12 cellular contexts compared by ENCODE assay signal in the genomic region with DNA sequence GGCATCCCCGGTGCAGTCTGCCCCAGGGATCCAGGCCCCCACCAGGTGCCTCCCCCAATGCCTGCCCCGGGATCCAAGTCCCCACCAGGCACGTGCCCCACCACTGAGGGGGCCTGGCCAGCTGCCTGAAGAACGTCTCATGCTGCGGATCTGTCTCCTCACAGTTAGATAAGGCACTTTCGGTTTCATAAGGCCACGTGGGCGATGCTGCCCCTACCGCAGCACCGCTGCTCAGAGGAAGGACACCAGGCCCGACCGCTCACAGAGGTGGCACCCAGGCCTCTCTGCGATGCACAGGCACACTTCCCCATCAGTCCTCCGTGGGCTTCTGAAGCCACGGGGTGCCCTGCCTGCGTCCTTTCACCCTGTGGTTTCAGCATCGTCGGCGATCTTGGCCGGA.
DNase-seq lines count a peak whose midpoint lies in the region; ATAC-seq, FAIRE-seq and TF ChIP-seq lines count a peak whose summit lies in the region.
"Had no signal": no experiment of that assay in that cellular context is flagged by ENCODE, and none has a peak within 500 bp of the region (broad histone marks: within the 10 kb centered on the region; RNA-seq: fewer than 3 reads in every experiment).

No MANE protein-coding gene starts in this region.

- H3K27ac ChIP-seq in right atrium auricular region, result peak overlapping the region; percentile 57 to 83
- H3K27ac ChIP-seq: KMS-11 had no signal

- TF ChIP-seq CTCF in right atrium auricular region (IDR thresholded peaks at IDR 0.05), result no peak

- no peaks in the 10 kb centered on the region for H3K9me3 ChIP-seq in right atrium auricular region

- H3K4me1 ChIP-seq in right atrium auricular region, result peaks cover 0 to 43% of the 10 kb centered on the region in 2 donors

- no peak for FAIRE-seq in frontal cortex (lab: Jason Lieb, UNC)
- FAIRE-seq: G401.6, H1, keratinocyte had no signal

- DNase-seq in MV-4-11 (lab: John Stamatoyannopoulos, UW) (peak; percentile 83), right atrium auricular region (ENCODE audit: low spot score) (no peak), NCI-H345 treated with DMSO at 0.1 percent for 48 hours (lab: John Stamatoyannopoulos, UW; ENCODE audit: unreplicated experiment) (no peak), frontal cortex (ENCODE audit: low spot score in 2 of 2) (no peak)
- peak; percentile 34 for DNase-seq in activated CD8-positive, alpha-beta memory T cell treated with anti-CD3 and anti-CD28 coated beads, Interleukin-2, amount 50 U/mL, for 4 hours
- DNase-seq in stimulated activated CD8-positive, alpha-beta memory T cell treated with anti-CD3 and anti-CD28 coated beads, Interleukin-4, amount 100 ng/mL, for 4 hours (ENCODE audit: low read depth in 2 of 2, low spot score in 1 of 2), result peak; percentile 2 to 17

- ATAC-seq in HG03342 (IDR thresholded peaks at IDR 0.05; ENCODE audit: unreplicated experiment) (no peak), GM21825 (IDR thresholded peaks at IDR 0.05; ENCODE audit: unreplicated experiment) (no peak)

- no peaks in the 10 kb centered on the region for H3K27me3 ChIP-seq in right atrium auricular region

- H3K4me3 ChIP-seq in right atrium auricular region, result no peak overlapping the region

- peaks cover 24% of the 10 kb centered on the region for H3K36me3 ChIP-seq in right atrium auricular region

Comparison
In these comparisons a context has a peak if more than half of its experiments do, and no peak if none do; other contexts are left out.
1. DNase-seq: peak in MV-4-11 (single experiment), activated CD8-positive, alpha-beta memory T cell treated with anti-CD3 and anti-CD28 coated beads, Interleukin-2, amount 50 U/mL, for 4 hours (single experiment) and stimulated activated CD8-positive, alpha-beta memory T cell treated with anti-CD3 and anti-CD28 coated beads, Interleukin-4, amount 100 ng/mL, for 4 hours (2 of 2); none in right atrium auricular region (single experiment), NCI-H345 treated with DMSO at 0.1 percent for 48 hours (single experiment) and frontal cortex (0 of 2).